9 cellular contexts compared by ENCODE assay signal in the genomic region with DNA sequence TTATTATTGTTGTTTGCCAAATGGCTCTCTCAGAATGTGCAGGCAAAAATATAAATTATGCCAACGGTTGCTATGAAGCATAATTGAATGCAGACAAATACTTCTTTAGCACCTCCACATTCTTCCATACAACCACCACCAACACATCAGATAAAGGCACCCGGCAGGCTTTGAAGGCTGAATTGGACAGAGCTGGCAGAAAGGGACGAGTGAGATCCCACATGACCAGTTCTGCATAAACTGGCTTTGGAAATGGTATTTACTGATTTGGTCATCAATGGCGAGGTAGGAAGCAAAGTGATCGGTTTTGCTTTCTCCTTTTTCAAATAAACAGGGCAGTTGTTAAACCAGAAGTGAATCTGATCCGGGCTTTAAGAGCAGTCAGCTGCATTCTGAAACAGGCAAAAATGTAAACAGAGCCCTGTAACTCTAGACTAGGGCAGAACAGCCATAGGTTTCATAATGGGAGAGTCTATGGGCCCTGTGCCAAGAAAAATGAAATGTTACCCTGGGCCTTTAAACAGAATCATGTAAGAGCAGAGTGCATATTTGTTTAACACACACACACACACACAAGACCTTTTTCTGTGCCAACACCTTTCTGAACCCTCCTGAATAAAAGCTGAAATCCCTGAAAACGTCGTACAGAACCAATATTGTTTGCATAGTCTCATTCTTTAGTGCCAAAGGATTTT.
A peak's percentile ranks its signal among the peaks of the same experiment; 100 is the strongest.
DNase-seq lines count a peak whose midpoint lies in the region; ATAC-seq, FAIRE-seq and TF ChIP-seq lines count a peak whose summit lies in the region.
"Had no signal": no experiment of that assay in that cellular context is flagged by ENCODE, and none has a peak within 500 bp of the region (broad histone marks: within the 10 kb centered on the region; RNA-seq: fewer than 3 reads in every experiment).

No MANE protein-coding gene starts in this region.

- no peaks in the 10 kb centered on the region for H3K9me3 Mint-ChIP-seq in activated T-cell treated with anti-CD3 and anti-CD28 coated beads, Interleukin-2, amount 50 U/mL, for 4 hours

- DNase-seq in NCI-H1436 (lab: John Stamatoyannopoulos, UW) (peak; percentile 26), adipocyte (ENCODE audit: low read depth) (peak; percentile 91), kidney (no peak), thyroid gland (no peak), ovary (no peak), HUDEP-2 (lab: John Stamatoyannopoulos, UW; ENCODE audit: unreplicated experiment in 76 of 76) (no peak)
- DNase-seq in activated T-cell treated with anti-CD3 and anti-CD28 coated beads, Interleukin-2, amount 50 U/mL, for 4 hours = no peak
- DNase-seq: MM.1S had no signal

- FAIRE-seq in kidney (lab: Jason Lieb, UNC) = no peak

- no peak for TF ChIP-seq EP300 in ovary (IDR thresholded peaks at IDR 0.05)

- H3K9me3 ChIP-seq in adipocyte (ENCODE audit: control insufficient read depth, low read length) (no peaks in the 10 kb centered on the region), kidney (ENCODE audit: control insufficient read depth in 1 of 2, low read length in 2 of 2) (no peaks in the 10 kb centered on the region), thyroid gland (no peaks in the 10 kb centered on the region), ovary (no peaks in the 10 kb centered on the region)

- H3K4me1 ChIP-seq in adipocyte (ENCODE audit: control insufficient read depth, insufficient read depth, low read length) (no peaks in the 10 kb centered on the region), kidney (ENCODE audit: control insufficient read depth in 1 of 2, insufficient read depth in 1 of 2, low read depth in 1 of 2, low read length in 2 of 2) (peaks cover 15 to 19% of the 10 kb centered on the region in 2 donors), thyroid gland (peaks cover 27 to 37% of the 10 kb centered on the region in 2 donors), ovary (ENCODE audit: insufficient read depth) (peaks cover 2% of the 10 kb centered on the region)

- H3K27ac ChIP-seq in kidney (ENCODE audit: low read depth in 2 of 2, low read length in 2 of 2) = peak overlapping the region; percentile 17 to 45
- peak overlapping the region; percentile 76 to 79 (median 77) for H3K27ac ChIP-seq in thyroid gland
- H3K27ac ChIP-seq in ovary = no peak overlapping the region

- 19 to 29% methylated on average over 8 of the region's 8 CpGs for WGBS in thyroid gland, 2 donors
- 18 to 30% (median 18%) methylated on average over 8 of the region's 8 CpGs for WGBS in ovary, 3 donors

- H3K27me3 Mint-ChIP-seq in activated T-cell treated with anti-CD3 and anti-CD28 coated beads, Interleukin-2, amount 50 U/mL, for 4 hours (ENCODE audit: low read depth) = no peaks in the 10 kb centered on the region

- intact Hi-C loops in kidney (cut with DNase I) (no loop called here), thyroid gland (cut with DNase I) (no loop called here), ovary (cut with DNase I) (no loop called here)

- H3K4me3 ChIP-seq in adipocyte (ENCODE audit: low read length) (no peak overlapping the region), kidney (ENCODE audit: low read length in 2 of 2) (peak overlapping the region in 1 of 2 donors; percentile 32), thyroid gland (replicated peaks in 1 of 3) (no peak overlapping the region), ovary (no peak overlapping the region)

- H3K27me3 ChIP-seq in adipocyte (replicated peaks; ENCODE audit: control insufficient read depth, insufficient read depth, low read length) = peaks cover 8% of the 10 kb centered on the region
- no peaks in the 10 kb centered on the region for H3K27me3 ChIP-seq in thyroid gland
- H3K27me3 ChIP-seq in ovary = no peaks in the 10 kb centered on the region

- no peak overlapping the region for H3K9ac ChIP-seq in adipocyte (ENCODE audit: low read length)
- H3K9ac ChIP-seq in kidney (ENCODE audit: low read length in 2 of 2) = no peak overlapping the region

- H3K4me3 Mint-ChIP-seq in activated T-cell treated with anti-CD3 and anti-CD28 coated beads, Interleukin-2, amount 50 U/mL, for 4 hours = no peak overlapping the region

- no peaks in the 10 kb centered on the region for H3K4me1 Mint-ChIP-seq in activated T-cell treated with anti-CD3 and anti-CD28 coated beads, Interleukin-2, amount 50 U/mL, for 4 hours (ENCODE audit: low read depth)

- H3K36me3 Mint-ChIP-seq in activated T-cell treated with anti-CD3 and anti-CD28 coated beads, Interleukin-2, amount 50 U/mL, for 4 hours (ENCODE audit: insufficient read depth) = no peaks in the 10 kb centered on the region

- TF ChIP-seq CTCF in kidney (IDR thresholded peaks at IDR 0.05; ENCODE audit: borderline replicate concordance, extremely low read depth, insufficient read depth) (no peak), thyroid gland (IDR thresholded peaks at IDR 0.05) (no peak), ovary (IDR thresholded peaks at IDR 0.05) (no peak)

- H3K36me3 ChIP-seq in adipocyte (ENCODE audit: control insufficient read depth, insufficient read depth, low read length, severe bottlenecking) (no peaks in the 10 kb centered on the region), kidney (ENCODE audit: control insufficient read depth in 1 of 2, insufficient read depth in 2 of 2, low read length in 2 of 2) (no peaks in the 10 kb centered on the region), thyroid gland (no peaks in the 10 kb centered on the region), ovary (no peaks in the 10 kb centered on the region)

- TF ChIP-seq POLR2A in thyroid gland (IDR thresholded peaks at IDR 0.05) = no peak
- TF ChIP-seq POLR2A in ovary (IDR thresholded peaks at IDR 0.05) = no peak

- ATAC-seq in activated T-cell treated with anti-CD3 and anti-CD28 coated beads, Interleukin-2, amount 50 U/mL, for 4 hours = no peak
- ATAC-seq in GM18909 (IDR thresholded peaks at IDR 0.05; ENCODE audit: poor library complexity, unreplicated experiment) = no peak

Comparison
In these comparisons a context has a peak if more than half of its experiments do, and no peak if none do; other contexts are left out.
1. DNase-seq: peak in NCI-H1436 (single experiment) and adipocyte (single experiment); none in kidney (single experiment), thyroid gland (0 of 2), ovary (0 of 5), HUDEP-2 (0 of 76) and activated T-cell treated with anti-CD3 and anti-CD28 coated beads, Interleukin-2, amount 50 U/mL, for 4 hours (single experiment).
2. H3K27ac ChIP-seq: peak in kidney (2 of 2) and thyroid gland (3 of 3); none in ovary (0 of 2).